19 cellular contexts compared by ENCODE assay signal in genomic region chr7:70805360-70805759, GRCh38.
A peak's percentile ranks its signal among the peaks of the same experiment; 100 is the strongest.
DNase-seq lines count a peak whose midpoint lies in the region; ATAC-seq and TF ChIP-seq lines count a peak whose summit lies in the region.
"Had no signal": no experiment of that assay in that cellular context is flagged by ENCODE, and none has a peak within 500 bp of the region (broad histone marks: within the 10 kb centered on the region; RNA-seq: fewer than 3 reads in every experiment).

No MANE protein-coding gene starts in this region.

- H3F3A ChIP-seq in DOHH2 (ENCODE audit: control insufficient read depth, insufficient read depth) = peaks cover 18% of the 10 kb centered on the region

- peak overlapping the region; percentile 81 for H3K27ac ChIP-seq in DOHH2 (ENCODE audit: low read depth, low read length)
- peak overlapping the region; percentile 42 for H3K27ac ChIP-seq in OCI-LY7 (ENCODE audit: low read depth, low read length, poor library complexity, severe bottlenecking)
- no peak overlapping the region for H3K27ac ChIP-seq in psoas muscle
- no peak overlapping the region for H3K27ac ChIP-seq in CD4-positive, alpha-beta T cell (ENCODE audit: low read depth, low read length)
- H3K27ac ChIP-seq: adrenal gland, foreskin keratinocyte had no signal

- H3K27me3 ChIP-seq in DOHH2 (ENCODE audit: control insufficient read depth, low read length) (no peaks in the 10 kb centered on the region), psoas muscle (ENCODE audit: insufficient read depth in 3 of 3, low read length in 2 of 3) (peaks cover 0 to 2% (median 0%) of the 10 kb centered on the region in 3 donors)
- H3K27me3 ChIP-seq in CD4-positive, alpha-beta T cell (ENCODE audit: control insufficient read depth, insufficient read depth, low read length) = no peaks in the 10 kb centered on the region
- H3K27me3 ChIP-seq: adrenal gland, foreskin keratinocyte had no signal

- no peak overlapping the region for H3K27ac Mint-ChIP-seq in CD4-positive, alpha-beta T cell
- H3K27ac Mint-ChIP-seq: activated CD8-positive, alpha-beta T cell treated with anti-CD3 and anti-CD28 coated beads, Interleukin-2, amount 10 ng/mL, durations not matched to agents 7 days and 5 days; type B pancreatic cell had no signal

- H3K27me3 Mint-ChIP-seq in CD4-positive, alpha-beta T cell = peaks cover 9% of the 10 kb centered on the region

- H3K9me3 ChIP-seq in DOHH2 (ENCODE audit: control insufficient read depth, insufficient read depth, low read length) = peaks cover 6% of the 10 kb centered on the region; the same call in 1 of the 2 replicates
- H3K9me3 ChIP-seq in OCI-LY7 (ENCODE audit: low read length) = peaks cover 8% of the 10 kb centered on the region; the same call in 1 of the 2 replicates
- H3K9me3 ChIP-seq in psoas muscle = peaks cover 10% of the 10 kb centered on the region
- H3K9me3 ChIP-seq in CD4-positive, alpha-beta T cell (ENCODE audit: control insufficient read depth, low read length) = peaks cover 1% of the 10 kb centered on the region
- H3K9me3 ChIP-seq: SK-N-SH had no signal

- H3K4me3 Mint-ChIP-seq in CD4-positive, alpha-beta T cell = no peak overlapping the region
- H3K4me3 Mint-ChIP-seq: activated CD8-positive, alpha-beta T cell treated with anti-CD3 and anti-CD28 coated beads, Interleukin-2, amount 10 ng/mL, durations not matched to agents 7 days and 5 days; type B pancreatic cell had no signal

- POLR2A ChIA-PET in OCI-LY7 (lab: Charles Lee) = interaction anchor here (1.1 kb wide), 1 partner anchor 87 kb away, joined by 4 read pairs; no protein-coding TSS in a partner anchor
- POLR2A ChIA-PET in CD4-positive, alpha-beta T cell (lab: Charles Lee) = no interaction called here

- ATAC-seq in GM19397 (IDR thresholded peaks at IDR 0.05; ENCODE audit: unreplicated experiment) (peak; percentile 57), HG03095 (IDR thresholded peaks at IDR 0.05; ENCODE audit: unreplicated experiment) (peak; percentile 65), psoas muscle (no peak)
- no peak for ATAC-seq in CD4-positive, alpha-beta T cell (ENCODE audit: poor library complexity)
- ATAC-seq: activated CD8-positive, alpha-beta T cell treated with anti-CD3 and anti-CD28 coated beads, Interleukin-2, amount 10 ng/mL, durations not matched to agents 7 days and 5 days; foreskin keratinocyte; PC-3 had no signal

- H3K4me3 ChIP-seq in DOHH2 (ENCODE audit: low read length) = peak overlapping the region; percentile 53
- peak overlapping the region; percentile 50 for H3K4me3 ChIP-seq in OCI-LY7 (ENCODE audit: low read depth, low read length, poor library complexity, severe bottlenecking)
- no peak overlapping the region for H3K4me3 ChIP-seq in psoas muscle
- H3K4me3 ChIP-seq: adrenal gland had no signal

- intact Hi-C loops in OCI-LY7 (cut with micrococcal nuclease; ENCODE audit: unreplicated experiment) = loop anchor here (5.0 kb wide), 4 partner anchors 43 to 398 kb away; no protein-coding TSS in a partner anchor
- intact Hi-C loops in psoas muscle (cut with DNase I) = no loop called here
- intact Hi-C loops in CD4-positive, alpha-beta T cell (cut with DNase I, micrococcal nuclease) = no loop called here

- DNase-seq in OCI-LY7 (ENCODE audit: low spot score) = peak; percentile 59
- no peak for DNase-seq in globus pallidus (ENCODE audit: low spot score)
- DNase-seq in psoas muscle = no peak
- no peak for DNase-seq in effector CD8-positive, alpha-beta T cell (lab: John Stamatoyannopoulos, UW)
- no peak for DNase-seq in CD4-positive, alpha-beta T cell
- DNase-seq: ACHN; activated CD8-positive, alpha-beta T cell treated with anti-CD3 and anti-CD28 coated beads, Interleukin-2, amount 10 ng/mL, durations not matched to agents 7 days and 5 days; adrenal gland; foreskin keratinocyte; KG1; NCI-H1417 treated with DMSO at 0.1 percent for 48 hours; NCI-H510A treated with DMSO at 0.1 percent for 48 hours; occipital lobe; PC-3; SK-N-SH had no signal

- 62 to 72% (median 66%) methylated on average over 7 of the region's 7 CpGs for WGBS in psoas muscle, 3 donors

- TF ChIP-seq CTCF in DOHH2 (IDR thresholded peaks at IDR 0.05; ENCODE audit: low read depth, low read length, poor library complexity, severe bottlenecking) (no peak), OCI-LY7 (conservative IDR thresholded peaks at IDR 0.05; ENCODE audit: low read length) (no peak), psoas muscle (IDR thresholded peaks at IDR 0.05) (no peak)
- TF ChIP-seq CTCF in CD4-positive, alpha-beta T cell (IDR thresholded peaks at IDR 0.05) = no peak

- BruUV-seq in OCI-LY7 (replicated peaks; lab: Mats Ljungman, UMichigan) = no TSS peak

- H3K4me1 ChIP-seq in DOHH2 (ENCODE audit: control insufficient read depth, low read length) (peaks cover 81% of the 10 kb centered on the region), OCI-LY7 (ENCODE audit: insufficient read depth, low read length, poor library complexity, severe bottlenecking) (peaks cover 42% of the 10 kb centered on the region), psoas muscle (no peaks in the 10 kb centered on the region)
- H3K4me1 ChIP-seq: adrenal gland, foreskin keratinocyte had no signal

- H3K4me2 ChIP-seq in DOHH2 (ENCODE audit: low read length) = peak overlapping the region; percentile 65
- peak overlapping the region; percentile 63 for H3K4me2 ChIP-seq in OCI-LY7 (ENCODE audit: low read length)
- H3K4me2 ChIP-seq: SK-N-SH had no signal

- H3K79me2 ChIP-seq in DOHH2 (ENCODE audit: control insufficient read depth, low read length) = no peaks in the 10 kb centered on the region
- no peaks in the 10 kb centered on the region for H3K79me2 ChIP-seq in OCI-LY7 (ENCODE audit: insufficient read depth, low read depth, low read length)

- H2AFZ ChIP-seq in OCI-LY7 (ENCODE audit: low read length) = peak overlapping the region; percentile 88

- H4K20me1 ChIP-seq in DOHH2 (ENCODE audit: control insufficient read depth, insufficient read depth, low read depth, low read length) (no peaks in the 10 kb centered on the region), OCI-LY7 (ENCODE audit: insufficient read depth, low read length) (no peaks in the 10 kb centered on the region)

- no peaks in the 10 kb centered on the region for H3K36me3 Mint-ChIP-seq in CD4-positive, alpha-beta T cell (ENCODE audit: low read depth)

- CTCF ChIA-PET in OCI-LY7 (lab: Charles Lee; ENCODE audit: unreplicated experiment) = no interaction called here
- CTCF ChIA-PET in CD4-positive, alpha-beta T cell (lab: Charles Lee) = no interaction called here

- H3K9me2 ChIP-seq in DOHH2 (replicated peaks; ENCODE audit: control insufficient read depth, low read length) (no peaks in the 10 kb centered on the region), OCI-LY7 (ENCODE audit: insufficient read depth, low read length) (no peaks in the 10 kb centered on the region)
- H3K9me2 ChIP-seq: SK-N-SH had no signal

- peaks cover 12% of the 10 kb centered on the region for H3K4me1 Mint-ChIP-seq in CD4-positive, alpha-beta T cell (ENCODE audit: low read depth)

- H3K9me3 Mint-ChIP-seq in CD4-positive, alpha-beta T cell = peaks cover 12% of the 10 kb centered on the region

- H3K36me3 ChIP-seq in DOHH2 (ENCODE audit: control insufficient read depth, low read length) = no peaks in the 10 kb centered on the region
- no peaks in the 10 kb centered on the region for H3K36me3 ChIP-seq in OCI-LY7 (ENCODE audit: insufficient read depth, low read length)
- no peaks in the 10 kb centered on the region for H3K36me3 ChIP-seq in psoas muscle (ENCODE audit: insufficient read depth in 1 of 2, low read depth in 1 of 2)
- H3K36me3 ChIP-seq: adrenal gland had no signal

Comparison
In these comparisons a context has a peak if more than half of its experiments do, and no peak if none do; other contexts are left out.
1. H3K27ac ChIP-seq: peak in DOHH2 (single experiment) and OCI-LY7 (single experiment); none in psoas muscle (single experiment) and CD4-positive, alpha-beta T cell (single experiment).
2. ATAC-seq: peak in GM19397 (single experiment) and HG03095 (single experiment); none in psoas muscle (0 of 4) and CD4-positive, alpha-beta T cell (single experiment).